Comparison of ENCODE assay signal across 23 cellular contexts in genomic region chr7:154861589-154861988, GRCh38.
"Had no signal": no experiment of that assay in that cellular context is flagged by ENCODE, and none has a peak within 500 bp of the region (broad histone marks: within the 10 kb centered on the region; RNA-seq: fewer than 3 reads in every experiment).

No MANE protein-coding gene starts in this region.

- H3K4me3 ChIP-seq: left ventricle myocardium inferior, lung, mucosa of descending colon, ovary, right atrium auricular region, right lobe of liver, smooth muscle cell, tibial nerve, uterus had no signal

- H3K4me2 ChIP-seq: smooth muscle cell had no signal

- H3K27ac ChIP-seq: left ventricle myocardium inferior, ovary, right atrium auricular region, right lobe of liver, tibial nerve, uterus had no signal

- H3K27ac Mint-ChIP-seq: naive thymus-derived CD4-positive, alpha-beta T cell; natural killer cell treated with Interleukin-12 subunit alpha and Interleukin-12 subunit beta and Interleukin-15 and Interleukin-18, amount 100 ng/mL, for 72 hours; progenitor cell of endocrine pancreas; stimulated activated memory B cell treated with anti-CD40 and anti-IgM and Interleukin-4, amounts not matched to agents 10 μg/mL and 1 μg/mL and 100 μg/mL, for 72 hours; stimulated activated naive CD8-positive, alpha-beta T cell treated with anti-CD3 and anti-CD28 coated beads, Interleukin-15, amount 100 ng/mL, for 72 hours; type B pancreatic cell had no signal

- ATAC-seq: mucosa of descending colon; naive thymus-derived CD4-positive, alpha-beta T cell; natural killer cell treated with Interleukin-12 subunit alpha and Interleukin-12 subunit beta and Interleukin-15 and Interleukin-18, amount 100 ng/mL, for 72 hours; right lobe of liver; stimulated activated memory B cell treated with anti-CD40 and anti-IgM and Interleukin-4, amounts not matched to agents 10 μg/mL and 1 μg/mL and 100 μg/mL, for 72 hours; stimulated activated naive CD8-positive, alpha-beta T cell treated with anti-CD3 and anti-CD28 coated beads, Interleukin-15, amount 100 ng/mL, for 72 hours had no signal

- H3K9me3 Mint-ChIP-seq: naive thymus-derived CD4-positive, alpha-beta T cell; natural killer cell treated with Interleukin-12 subunit alpha and Interleukin-12 subunit beta and Interleukin-15 and Interleukin-18, amount 100 ng/mL, for 72 hours; stimulated activated memory B cell treated with anti-CD40 and anti-IgM and Interleukin-4, amounts not matched to agents 10 μg/mL and 1 μg/mL and 100 μg/mL, for 72 hours; stimulated activated naive CD8-positive, alpha-beta T cell treated with anti-CD3 and anti-CD28 coated beads, Interleukin-15, amount 100 ng/mL, for 72 hours; type B pancreatic cell had no signal

- H3K36me3 Mint-ChIP-seq: naive thymus-derived CD4-positive, alpha-beta T cell; natural killer cell treated with Interleukin-12 subunit alpha and Interleukin-12 subunit beta and Interleukin-15 and Interleukin-18, amount 100 ng/mL, for 72 hours; stimulated activated memory B cell treated with anti-CD40 and anti-IgM and Interleukin-4, amounts not matched to agents 10 μg/mL and 1 μg/mL and 100 μg/mL, for 72 hours; type B pancreatic cell had no signal

- H3K9me3 ChIP-seq: left ventricle myocardium inferior, mucosa of descending colon, ovary, right atrium auricular region, right lobe of liver, tibial nerve, uterus had no signal

- H3K27me3 ChIP-seq: ovary, right atrium auricular region, right lobe of liver, tibial nerve, uterus had no signal

- H3K4me1 Mint-ChIP-seq: naive thymus-derived CD4-positive, alpha-beta T cell; stimulated activated naive CD8-positive, alpha-beta T cell treated with anti-CD3 and anti-CD28 coated beads, Interleukin-15, amount 100 ng/mL, for 72 hours had no signal

- DNase-seq: islet precursor cell; left ventricle myocardium inferior; mesendoderm; midbrain; mucosa of descending colon; naive thymus-derived CD4-positive, alpha-beta T cell; ovary; right lobe of liver; stimulated activated CD4-positive, alpha-beta T cell treated with anti-CD3 and anti-CD28 coated beads, Interleukin-1b, Interleukin-23, amount 100 ng/mL, for 48 hours; stimulated activated CD4-positive, alpha-beta T cell treated with anti-CD3 and anti-CD28 coated beads, Interleukin-2, amount 100 ng/mL, for 48 hours; stimulated activated CD4-positive, alpha-beta T cell treated with anti-CD3 and anti-CD28 coated beads, Interleukin-4, amount 100 ng/mL, for 4 hours; stimulated activated CD8-positive, alpha-beta memory T cell treated with anti-CD3 and anti-CD28 coated beads, Interleukin-4, amount 100 ng/mL, for 48 hours; stimulated activated naive CD4-positive, alpha-beta T cell treated with Interleukin-2 at 50 U/mL for 16 hours; stimulated activated naive CD8-positive, alpha-beta T cell treated with anti-CD3 and anti-CD28 coated beads, Interleukin-15, amount 100 ng/mL, for 72 hours; uterus had no signal

- H3K36me3 ChIP-seq: left ventricle myocardium inferior, ovary, right atrium auricular region, right lobe of liver, tibial nerve, uterus had no signal

- H3K4me3 Mint-ChIP-seq: naive thymus-derived CD4-positive, alpha-beta T cell; natural killer cell treated with Interleukin-12 subunit alpha and Interleukin-12 subunit beta and Interleukin-15 and Interleukin-18, amount 100 ng/mL, for 72 hours; stimulated activated memory B cell treated with anti-CD40 and anti-IgM and Interleukin-4, amounts not matched to agents 10 μg/mL and 1 μg/mL and 100 μg/mL, for 72 hours; stimulated activated naive CD8-positive, alpha-beta T cell treated with anti-CD3 and anti-CD28 coated beads, Interleukin-15, amount 100 ng/mL, for 72 hours; type B pancreatic cell had no signal

- H3K4me1 ChIP-seq: left ventricle myocardium inferior, right atrium auricular region, right lobe of liver, tibial nerve, uterus had no signal
